ENCODE assay signal across 15 cellular contexts in genomic region chr14:44291516-44291915, GRCh38.
DNase-seq lines count a peak whose midpoint lies in the region; ATAC-seq and TF ChIP-seq lines count a peak whose summit lies in the region.
"Had no signal": no experiment of that assay in that cellular context is flagged by ENCODE, and none has a peak within 500 bp of the region (broad histone marks: within the 10 kb centered on the region; RNA-seq: fewer than 3 reads in every experiment).

No MANE protein-coding gene starts in this region.

- no peaks in the 10 kb centered on the region for H3K36me3 ChIP-seq in GM23338 (ENCODE audit: insufficient read depth)
- no peaks in the 10 kb centered on the region for H3K36me3 ChIP-seq in thoracic aorta
- H3K36me3 ChIP-seq: BLaER1 treated with 17β-estradiol and CSF1 and Interleukin-3, amounts not matched to agents 10 nM and 100 nM had no signal

- H3K4me2 ChIP-seq in GM23338 = no peak overlapping the region
- H3K4me2 ChIP-seq: BLaER1 treated with 17β-estradiol and CSF1 and Interleukin-3, amounts not matched to agents 10 nM and 100 nM had no signal

- no peak overlapping the region for H3K4me3 Mint-ChIP-seq in activated T-cell treated with anti-CD3 and anti-CD28 coated beads, Interleukin-2, amount 50 U/mL, for 72 hours
- H3K4me3 Mint-ChIP-seq in GM23338 = no peak overlapping the region
- H3K4me3 Mint-ChIP-seq: CD4-positive, CD25-positive, alpha-beta regulatory T cell had no signal

- no peaks in the 10 kb centered on the region for H4K20me1 ChIP-seq in GM23338 (replicated peaks; ENCODE audit: insufficient read depth)
- H4K20me1 ChIP-seq: BLaER1 treated with 17β-estradiol and CSF1 and Interleukin-3, amounts not matched to agents 10 nM and 100 nM had no signal

- H3K4me1 Mint-ChIP-seq in activated T-cell treated with anti-CD3 and anti-CD28 coated beads, Interleukin-2, amount 50 U/mL, for 72 hours (ENCODE audit: low read depth) = no peaks in the 10 kb centered on the region
- no peaks in the 10 kb centered on the region for H3K4me1 Mint-ChIP-seq in GM23338
- H3K4me1 Mint-ChIP-seq: CD4-positive, CD25-positive, alpha-beta regulatory T cell had no signal

- no peak for DNase-seq in activated T-cell treated with anti-CD3 and anti-CD28 coated beads, Interleukin-2, amount 50 U/mL, for 72 hours
- DNase-seq in activated T-cell treated with anti-CD3 and anti-CD28 coated beads for 4 hours = no peak
- no peak for DNase-seq in GM23338 (ENCODE audit: low spot score)
- peak; percentile 9 for DNase-seq in hepatic stellate cell (ENCODE audit: low spot score)
- DNase-seq in thoracic aorta (ENCODE audit: low spot score) = no peak
- DNase-seq in activated gamma-delta T cell (lab: John Stamatoyannopoulos, UW) = no peak
- DNase-seq: AML-193; CD4-positive, CD25-positive, alpha-beta regulatory T cell; DMS53; GM23248; H7 had no signal

- H3K4me1 ChIP-seq in GM23338 (ENCODE audit: insufficient read depth) = no peaks in the 10 kb centered on the region
- H3K4me1 ChIP-seq in thoracic aorta (ENCODE audit: control insufficient read depth in 1 of 2, low read depth in 2 of 2) = no peaks in the 10 kb centered on the region
- H3K4me1 ChIP-seq: BLaER1 treated with 17β-estradiol and CSF1 and Interleukin-3, amounts not matched to agents 10 nM and 100 nM had no signal

- no peak for ATAC-seq in activated T-cell treated with anti-CD3 and anti-CD28 coated beads, Interleukin-2, amount 50 U/mL, for 72 hours (replicated peaks in 1 of 2)
- no peak for ATAC-seq in GM23338
- ATAC-seq in thoracic aorta (ENCODE audit: insufficient number of reproducible peaks, low FRiP score, low read depth) = no peak
- ATAC-seq in GM19397 (IDR thresholded peaks at IDR 0.05; ENCODE audit: unreplicated experiment) = no peak

- TF ChIP-seq CTCF in GM23338 (conservative IDR thresholded peaks at IDR 0.05; ENCODE audit: low read depth in 2 of 2) (no peak), thoracic aorta (IDR thresholded peaks at IDR 0.05) (no peak)

- H3K27me3 Mint-ChIP-seq in activated T-cell treated with anti-CD3 and anti-CD28 coated beads, Interleukin-2, amount 50 U/mL, for 72 hours (ENCODE audit: low read depth) = no peaks in the 10 kb centered on the region
- H3K27me3 Mint-ChIP-seq in GM23338 (ENCODE audit: insufficient read depth, low read depth, poor library complexity) = no peaks in the 10 kb centered on the region
- H3K27me3 Mint-ChIP-seq: CD4-positive, CD25-positive, alpha-beta regulatory T cell had no signal

- no peaks in the 10 kb centered on the region for H3K36me3 Mint-ChIP-seq in activated T-cell treated with anti-CD3 and anti-CD28 coated beads, Interleukin-2, amount 50 U/mL, for 72 hours (ENCODE audit: insufficient read depth in 2 of 2)
- 0 out of 3 replicates have a peak, but pooled peaks cover 2% of the 10 kb centered on the region for H3K36me3 Mint-ChIP-seq in GM23338 (ENCODE audit: low read depth)
- H3K36me3 Mint-ChIP-seq: CD4-positive, CD25-positive, alpha-beta regulatory T cell had no signal

- peak overlapping the region; percentile 39; the same call in 1 of the 2 replicates for H2AFZ ChIP-seq in GM23338
- H2AFZ ChIP-seq: GM23248 had no signal

- H3K27ac ChIP-seq in GM23338 (ENCODE audit: low read depth) (no peak overlapping the region), thoracic aorta (peak overlapping the region; percentile 17 to 38)
- H3K27ac ChIP-seq: 22Rv1; BLaER1 treated with 17β-estradiol and CSF1 and Interleukin-3, amounts not matched to agents 10 nM and 100 nM; GM23248; HL-60 had no signal

- no peaks in the 10 kb centered on the region for H3F3A ChIP-seq in GM23338 (replicated peaks; ENCODE audit: low read depth)

- peaks cover 4 to 10% of the 10 kb centered on the region in 2 donors for H3K9me3 Mint-ChIP-seq in activated T-cell treated with anti-CD3 and anti-CD28 coated beads, Interleukin-2, amount 50 U/mL, for 72 hours
- peaks cover 6% of the 10 kb centered on the region; the same call in 2 of the 3 replicates for H3K9me3 Mint-ChIP-seq in GM23338

- no peaks in the 10 kb centered on the region for H3K79me2 ChIP-seq in GM23338 (replicated peaks; ENCODE audit: insufficient read depth)

- H3K27me3 ChIP-seq in GM23338 (ENCODE audit: insufficient read depth) (no peaks in the 10 kb centered on the region), thoracic aorta (replicated peaks; ENCODE audit: insufficient read depth) (no peaks in the 10 kb centered on the region)
- H3K27me3 ChIP-seq: BLaER1 treated with 17β-estradiol and CSF1 and Interleukin-3, amounts not matched to agents 10 nM and 100 nM had no signal

- H3K9me2 ChIP-seq in GM23338 (ENCODE audit: insufficient read depth) = no peaks in the 10 kb centered on the region

- H3K27ac Mint-ChIP-seq in activated T-cell treated with anti-CD3 and anti-CD28 coated beads, Interleukin-2, amount 50 U/mL, for 72 hours = peak overlapping the region; percentile 35
- no peak overlapping the region for H3K27ac Mint-ChIP-seq in GM23338

- H3K4me3 ChIP-seq in GM23338 = no peak overlapping the region
- H3K4me3 ChIP-seq in thoracic aorta = no peak overlapping the region
- H3K4me3 ChIP-seq: BLaER1 treated with 17β-estradiol and CSF1 and Interleukin-3, amounts not matched to agents 10 nM and 100 nM; GM23248 had no signal

- no peaks in the 10 kb centered on the region for H3K9me3 ChIP-seq in thoracic aorta

TF ChIP-seq in GM23338, 12 proteins besides CTCF, POLR2A, EP300 and RAD21 (continues in another document):
- TF ChIP-seq EZH2 (IDR thresholded peaks at IDR 0.05; ENCODE audit: low read depth, unreplicated experiment) (no peak), ZNF114 (CRISPR knock-in tag; IDR thresholded peaks at IDR 0.05) (no peak), CREB1 (CRISPR knock-in tag; IDR thresholded peaks at IDR 0.05; ENCODE audit: low read depth) (no peak), POLR2AphosphoS5 (IDR thresholded peaks at IDR 0.05; ENCODE audit: low read depth) (no peak), EZH2phosphoT487 (IDR thresholded peaks at IDR 0.05; ENCODE audit: unreplicated experiment) (no peak), NANOG (IDR thresholded peaks at IDR 0.05; ENCODE audit: borderline replicate concordance) (no peak), ZNF331 (CRISPR knock-in tag; IDR thresholded peaks at IDR 0.05; ENCODE audit: low read depth) (no peak), ZNF462 (CRISPR knock-in tag; IDR thresholded peaks at IDR 0.05) (no peak), STAT1 (IDR thresholded peaks at IDR 0.05; ENCODE audit: unreplicated experiment) (no peak), JUNB (IDR thresholded peaks at IDR 0.05; ENCODE audit: unreplicated experiment) (no peak)
